13 cellular contexts compared by ENCODE assay signal in genomic region chr9:101270325-101270701, GRCh38.
"Had no signal": no experiment of that assay in that cellular context is flagged by ENCODE, and none has a peak within 500 bp of the region (broad histone marks: within the 10 kb centered on the region; RNA-seq: fewer than 3 reads in every experiment).

No MANE protein-coding gene starts in this region.

- H3K4me3 ChIP-seq: tibial nerve had no signal

- H3K27ac ChIP-seq: tibial nerve had no signal

- H3K4me1 ChIP-seq: tibial nerve had no signal

- H3K27me3 ChIP-seq: tibial nerve had no signal

- H3K36me3 ChIP-seq: tibial nerve had no signal

- H3K9me3 ChIP-seq: tibial nerve had no signal

- FAIRE-seq: frontal cortex, kidney, small intestine, TTC549 had no signal

- ATAC-seq: activated T-helper 17 cell treated with anti-CD3 and anti-CD28 coated beads, Interleukin-2, amount 50 U/mL, for 72 hours; right cardiac atrium had no signal

- DNase-seq: activated CD4-positive, alpha-beta T cell treated with anti-CD3 and anti-CD28 coated beads, Interleukin-2, amount 50 U/mL, for 1 hour; activated naive CD4-positive, alpha-beta T cell treated with anti-CD3 and anti-CD28 coated beads, Interleukin-2, amount 10 ng/mL, durations not matched to agents 7 days and 5 days; activated T-cell treated with anti-CD3 and anti-CD28 coated beads for 4 hours; cerebellar nuclear complex; dermis blood vessel endothelial cell; kidney; naive B cell; right cardiac atrium; small intestine had no signal
